Comparison of ENCODE assay signal across 8 cellular contexts in the genomic region with DNA sequence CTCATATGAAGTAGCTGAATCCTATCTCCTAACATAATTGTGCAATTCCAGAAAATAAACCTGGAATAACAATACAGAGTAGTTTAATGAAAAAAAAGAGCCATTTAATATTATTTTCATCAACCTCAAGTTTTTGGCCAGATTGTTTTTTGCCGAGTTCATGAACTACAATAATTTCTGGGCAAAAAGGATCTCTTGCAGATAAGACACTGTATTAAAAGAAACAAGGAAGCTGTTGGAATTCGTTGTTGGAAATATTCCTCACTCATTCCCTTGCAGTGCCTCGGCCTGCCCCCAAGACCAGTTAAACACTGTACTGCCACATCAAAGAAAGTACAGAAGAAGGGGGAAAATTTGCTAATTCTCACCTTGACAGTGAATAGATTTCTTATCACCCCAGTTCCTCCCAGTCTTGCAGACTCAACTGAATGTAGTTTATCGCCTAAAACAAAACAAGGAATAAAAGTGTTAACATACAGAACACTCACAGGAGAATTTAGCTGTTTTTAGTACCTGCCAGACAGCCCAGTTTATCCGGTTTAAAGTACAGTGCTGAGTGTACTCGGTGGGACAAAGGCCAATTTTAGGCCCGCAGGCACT. TPM values are rescaled to one million over a fixed set of nuclear protein-coding genes. Genes with fewer than 3 reads are reported as not detected.
DNase-seq lines count a peak whose midpoint lies in the region; ATAC-seq and FAIRE-seq lines count a peak whose summit lies in the region.

No MANE protein-coding gene starts in this region.

- H3K4me3 Mint-ChIP-seq in activated T-helper 1 cell treated with anti-CD3 and anti-CD28 coated beads, Interleukin-12 subunit alpha, Interleukin-12 subunit beta, Interleukin-2, Interleukin-4 antibody, amounts not matched to agents 30 ng/mL and 10 ng/mL and 1 ng/mL, durations not matched to agents 14 hours and 24 hours and 36 hours, result peak overlapping the region; percentile 99

- intact Hi-C loops in activated T-helper 1 cell treated with anti-CD3 and anti-CD28 coated beads, Interleukin-12 subunit alpha, Interleukin-12 subunit beta, Interleukin-2, Interleukin-4 antibody, amounts not matched to agents 30 ng/mL and 10 ng/mL and 1 ng/mL, durations not matched to agents 14 hours and 24 hours and 36 hours (cut with micrococcal nuclease), result loop anchor here (1.0 to 10.0 kb wide), 7 partner anchors 13 to 1917 kb away; a partner anchor contains a TSS

- H3K27me3 Mint-ChIP-seq in activated T-helper 1 cell treated with anti-CD3 and anti-CD28 coated beads, Interleukin-12 subunit alpha, Interleukin-12 subunit beta, Interleukin-2, Interleukin-4 antibody, amounts not matched to agents 30 ng/mL and 10 ng/mL and 1 ng/mL, durations not matched to agents 14 hours and 24 hours and 36 hours (ENCODE audit: insufficient read depth), result no peaks in the 10 kb centered on the region

- peak overlapping the region; percentile 75 for H3K27ac ChIP-seq in substantia nigra (ENCODE audit: low read depth, low read length, poor library complexity, severe bottlenecking)

- H3K27ac Mint-ChIP-seq in activated T-helper 1 cell treated with anti-CD3 and anti-CD28 coated beads, Interleukin-12 subunit alpha, Interleukin-12 subunit beta, Interleukin-2, Interleukin-4 antibody, amounts not matched to agents 30 ng/mL and 10 ng/mL and 1 ng/mL, durations not matched to agents 14 hours and 24 hours and 36 hours, result no peak overlapping the region

- DNase-seq in NCI-H82 (lab: John Stamatoyannopoulos, UW) (peak; percentile 33), NCI-H82 treated with DMSO at 0.1 percent for 48 hours (lab: John Stamatoyannopoulos, UW; ENCODE audit: unreplicated experiment) (no peak), substantia nigra (lab: John Stamatoyannopoulos, UW) (no peak), SHP77 treated with DMSO at 0.1 percent for 48 hours (lab: John Stamatoyannopoulos, UW) (no peak), NCI-H1105 (lab: John Stamatoyannopoulos, UW) (no peak)
- DNase-seq in activated T-helper 1 cell treated with anti-CD3 and anti-CD28 coated beads, Interleukin-12 subunit alpha, Interleukin-12 subunit beta, Interleukin-2, Interleukin-4 antibody, amounts not matched to agents 30 ng/mL and 10 ng/mL and 1 ng/mL, durations not matched to agents 14 hours and 24 hours and 36 hours (ENCODE audit: low spot score), result no peak

- peaks cover 19% of the 10 kb centered on the region for H3K36me3 Mint-ChIP-seq in activated T-helper 1 cell treated with anti-CD3 and anti-CD28 coated beads, Interleukin-12 subunit alpha, Interleukin-12 subunit beta, Interleukin-2, Interleukin-4 antibody, amounts not matched to agents 30 ng/mL and 10 ng/mL and 1 ng/mL, durations not matched to agents 14 hours and 24 hours and 36 hours (ENCODE audit: low read depth)

- no peaks in the 10 kb centered on the region for H3K9me3 Mint-ChIP-seq in activated T-helper 1 cell treated with anti-CD3 and anti-CD28 coated beads, Interleukin-12 subunit alpha, Interleukin-12 subunit beta, Interleukin-2, Interleukin-4 antibody, amounts not matched to agents 30 ng/mL and 10 ng/mL and 1 ng/mL, durations not matched to agents 14 hours and 24 hours and 36 hours

- ATAC-seq in GM18511 (IDR thresholded peaks at IDR 0.05; ENCODE audit: unreplicated experiment), result no peak

- FAIRE-seq in islet of Langerhans (lab: Jason Lieb, UNC), result peak; percentile 21

- peaks cover 25% of the 10 kb centered on the region for H3K4me1 Mint-ChIP-seq in activated T-helper 1 cell treated with anti-CD3 and anti-CD28 coated beads, Interleukin-12 subunit alpha, Interleukin-12 subunit beta, Interleukin-2, Interleukin-4 antibody, amounts not matched to agents 30 ng/mL and 10 ng/mL and 1 ng/mL, durations not matched to agents 14 hours and 24 hours and 36 hours (ENCODE audit: low read depth)

RNA-seq across cellular contexts. Expression of a gene that starts 1.3 kb away (rescaled TPM):
- total RNA-seq in activated T-helper 1 cell treated with anti-CD3 and anti-CD28 coated beads, Interleukin-12 subunit alpha, Interleukin-12 subunit beta, Interleukin-2, Interleukin-4 antibody, amounts not matched to agents 30 ng/mL and 10 ng/mL and 1 ng/mL, durations not matched to agents 14 hours and 24 hours and 36 hours, result 23.8 and 23.9 TPM in 2 replicates

RNA-seq across cellular contexts. Expression of a gene that starts 12.4 kb away (rescaled TPM):
- 28.7 and 33.5 TPM in 2 replicates for total RNA-seq in activated T-helper 1 cell treated with anti-CD3 and anti-CD28 coated beads, Interleukin-12 subunit alpha, Interleukin-12 subunit beta, Interleukin-2, Interleukin-4 antibody, amounts not matched to agents 30 ng/mL and 10 ng/mL and 1 ng/mL, durations not matched to agents 14 hours and 24 hours and 36 hours
